11 cellular contexts compared by ENCODE assay signal in the genomic region with DNA sequence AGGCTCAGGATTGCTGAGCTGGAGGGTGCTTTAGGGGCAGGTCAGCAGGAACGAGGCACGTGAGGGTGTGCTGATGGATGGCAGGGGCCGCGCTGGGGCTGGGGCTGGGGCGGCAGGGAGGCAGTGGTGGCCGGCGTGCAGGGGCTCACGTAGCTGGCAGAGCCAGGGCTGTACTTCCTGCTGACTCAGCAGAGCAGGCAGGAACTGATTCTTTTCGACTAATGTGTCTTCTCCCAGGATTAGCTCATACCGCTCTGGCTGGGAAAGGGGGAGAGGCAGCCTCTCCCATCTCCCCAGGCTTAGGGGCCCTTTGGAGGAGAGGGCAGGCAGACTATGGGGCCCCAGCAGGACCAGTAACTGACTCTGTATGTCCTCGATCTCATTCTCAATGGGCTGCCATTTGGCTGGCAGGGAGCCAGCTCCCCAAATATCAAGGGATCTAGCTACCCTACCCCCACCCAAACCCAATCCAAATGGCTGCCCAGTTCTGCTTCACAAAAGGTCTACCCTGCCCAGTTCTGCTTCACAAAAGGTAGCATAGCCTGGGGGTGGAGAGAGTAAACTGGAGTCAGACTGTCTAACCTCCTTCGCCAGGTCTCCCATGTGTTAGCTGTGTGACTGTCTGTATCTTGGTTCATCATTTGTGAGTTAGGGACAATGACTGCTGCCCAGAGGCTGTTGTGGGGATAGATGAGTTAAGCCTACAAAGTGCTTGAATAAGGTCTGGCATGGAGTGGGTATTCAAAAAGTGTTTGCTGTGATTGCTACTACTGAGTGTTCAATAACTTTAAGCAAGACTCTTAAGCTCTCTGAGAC.
DNase-seq lines count a peak whose midpoint lies in the region; ATAC-seq and TF ChIP-seq lines count a peak whose summit lies in the region.
"Had no signal": no experiment of that assay in that cellular context is flagged by ENCODE, and none has a peak within 500 bp of the region (broad histone marks: within the 10 kb centered on the region; RNA-seq: fewer than 3 reads in every experiment).

No MANE protein-coding gene starts in this region.

- H3K4me1 Mint-ChIP-seq in immature natural killer cell, result peaks cover 33 to 51% of the 10 kb centered on the region in 2 donors

- no peaks in the 10 kb centered on the region for H3K27me3 ChIP-seq in MG63

- H3K27ac Mint-ChIP-seq in immature natural killer cell, result peak overlapping the region in 1 of 6 donors; percentile 51
- H3K27ac Mint-ChIP-seq: activated naive CD8-positive, alpha-beta T cell had no signal

- in situ Hi-C loops in astrocyte of the spinal cord (cut with HindIII; ENCODE audit: low sequenced_read_pairs), result loop anchor here (25.0 kb wide), 1 partner anchor 146 kb away; no protein-coding TSS in a partner anchor

- H3K4me3 ChIP-seq in MG63, result no peak overlapping the region
- no peak overlapping the region for H3K4me3 ChIP-seq in astrocyte of the spinal cord (ENCODE audit: low read depth, low read length)

- no peaks in the 10 kb centered on the region for H3K36me3 ChIP-seq in MG63

- no peak for ATAC-seq in HG03354 (IDR thresholded peaks at IDR 0.05; ENCODE audit: poor library complexity, severe bottlenecking, unreplicated experiment)

- H3K27me3 Mint-ChIP-seq in immature natural killer cell (ENCODE audit: low read depth in 3 of 3), result peaks cover 4 to 19% (median 15%) of the 10 kb centered on the region in 3 donors

- DNase-seq in Daoy (ENCODE audit: low read depth), result peak; percentile 66
- peak; percentile 46 for DNase-seq in MG63
- peak; percentile 62 for DNase-seq in astrocyte of the spinal cord (ENCODE audit: low read depth, low spot score)
- DNase-seq in mucosa of gallbladder (ENCODE audit: low spot score), result peak; percentile 49
- no peak for DNase-seq in NCI-H524 treated with DMSO at 0.1 percent for 48 hours (lab: John Stamatoyannopoulos, UW)
- no peak for DNase-seq in HuH-7 (ENCODE audit: low spot score)
- no peak for DNase-seq in immature natural killer cell
- DNase-seq: naive B cell, NCI-H146 had no signal

- TF ChIP-seq CTCF in astrocyte of the spinal cord (IDR thresholded peaks at IDR 0.05; ENCODE audit: low read depth, low read length), result no peak

- H3K36me3 Mint-ChIP-seq in immature natural killer cell, result no peaks in the 10 kb centered on the region
- H3K36me3 Mint-ChIP-seq: activated naive CD8-positive, alpha-beta T cell; naive B cell had no signal

- no peaks in the 10 kb centered on the region for H3K9me3 Mint-ChIP-seq in immature natural killer cell
- H3K9me3 Mint-ChIP-seq: naive B cell had no signal

- H3K4me3 Mint-ChIP-seq in immature natural killer cell, result peak overlapping the region in 1 of 5 donors; percentile 15
- H3K4me3 Mint-ChIP-seq: activated naive CD8-positive, alpha-beta T cell had no signal

- H3K9me3 ChIP-seq in MG63, result no peaks in the 10 kb centered on the region

Comparison
In these comparisons a context has a peak if more than half of its experiments do, and no peak if none do; other contexts are left out.
1. DNase-seq: peak in Daoy (single experiment), MG63 (single experiment), astrocyte of the spinal cord (single experiment) and mucosa of gallbladder (single experiment); none in NCI-H524 treated with DMSO at 0.1 percent for 48 hours (single experiment), HuH-7 (single experiment) and immature natural killer cell (0 of 3).